In the genomic region with DNA sequence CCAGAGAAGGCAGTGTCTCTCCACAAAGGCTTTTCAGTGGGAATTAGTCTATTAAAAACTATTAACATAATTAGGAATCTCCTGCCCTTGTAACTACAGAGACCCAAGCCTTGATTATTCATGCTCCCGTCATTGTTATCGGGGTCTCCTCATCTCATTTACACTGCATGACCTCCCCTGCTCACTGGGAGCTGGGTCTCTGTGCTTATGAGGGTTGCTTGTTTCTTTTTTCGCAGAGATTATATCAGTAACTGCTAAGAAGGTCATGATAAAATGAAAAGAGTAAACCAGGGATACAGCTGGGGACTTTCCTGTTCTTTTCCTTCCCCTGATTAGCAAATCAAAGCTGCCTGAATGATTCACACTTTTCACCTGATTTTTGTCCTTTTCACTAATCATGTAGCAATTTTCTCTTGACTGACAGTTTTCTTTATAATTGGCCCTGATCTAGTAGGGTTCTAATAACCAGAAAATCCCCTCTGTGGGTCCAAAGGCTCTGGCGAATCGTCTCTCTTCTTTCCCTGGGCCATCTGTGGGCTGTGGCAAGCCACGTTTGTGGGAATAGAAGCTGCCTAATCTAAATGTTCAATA, we compare ENCODE assay signal across 26 cellular contexts.
"Had no signal": no experiment of that assay in that cellular context is flagged by ENCODE, and none has a peak within 500 bp of the region (broad histone marks: within the 10 kb centered on the region; RNA-seq: fewer than 3 reads in every experiment).

No MANE protein-coding gene starts in this region.

- H3K36me3 Mint-ChIP-seq: activated naive CD4-positive, alpha-beta T cell treated with anti-CD3 and anti-CD28 coated beads, Interleukin-2, amount 50 U/mL, for 24 hours had no signal

- ATAC-seq: activated CD4-positive, alpha-beta T cell treated with anti-CD3 and anti-CD28 coated beads for 36 hours; activated CD8-positive, alpha-beta T cell treated with anti-CD3 and anti-CD28 coated beads, Interleukin-2, amount 10 ng/mL, durations not matched to agents 7 days and 5 days; Right ventricle myocardium inferior had no signal

- H3K27ac ChIP-seq: SJCRH30, VCaP had no signal

- H3K36me3 ChIP-seq: SJCRH30 had no signal

- H3K4me2 ChIP-seq: SK-N-SH had no signal

- FAIRE-seq: bronchial epithelial cell had no signal

- H3K4me3 ChIP-seq: SJCRH30 had no signal

- H3K27me3 ChIP-seq: SJCRH30 had no signal

- H3K27ac Mint-ChIP-seq: activated CD4-positive, alpha-beta T cell treated with anti-CD3 and anti-CD28 coated beads for 36 hours; activated CD8-positive, alpha-beta T cell treated with anti-CD3 and anti-CD28 coated beads, Interleukin-2, amount 10 ng/mL, durations not matched to agents 7 days and 5 days; activated naive CD4-positive, alpha-beta T cell treated with anti-CD3 and anti-CD28 coated beads, Interleukin-2, amount 50 U/mL, for 24 hours had no signal

- H3K4me3 Mint-ChIP-seq: activated CD4-positive, alpha-beta T cell treated with anti-CD3 and anti-CD28 coated beads for 36 hours; activated CD8-positive, alpha-beta T cell treated with anti-CD3 and anti-CD28 coated beads, Interleukin-2, amount 10 ng/mL, durations not matched to agents 7 days and 5 days had no signal

- H3K4me1 ChIP-seq: SJCRH30 had no signal

- H3K9me3 ChIP-seq: SJCRH30, SK-N-SH had no signal

- H3K9ac ChIP-seq: SK-N-SH had no signal

- DNase-seq: activated CD4-positive, alpha-beta T cell treated with anti-CD3 and anti-CD28 coated beads for 36 hours; activated CD4-positive, alpha-beta T cell treated with anti-CD3 and anti-CD28 coated beads, Interleukin-2, amount 50 U/mL, for 4 hours; activated CD8-positive, alpha-beta memory T cell treated with anti-CD3 and anti-CD28 coated beads, Interleukin-2, amount 50 U/mL, for 48 hours; activated CD8-positive, alpha-beta T cell treated with anti-CD3 and anti-CD28 coated beads, Interleukin-2, amount 10 ng/mL, durations not matched to agents 7 days and 5 days; activated effector memory CD4-positive, alpha-beta T cell treated with Interleukin-2 at 50 U/mL for 16 hours; activated naive CD4-positive, alpha-beta T cell; activated T-cell treated with anti-CD3 and anti-CD28 coated beads, Interleukin-2, amount 50 U/mL, for 1 hour; aorta; central memory CD4-positive, alpha-beta T cell; NCI-H1092; NCI-H1417 treated with DMSO at 0.1 percent for 48 hours; NCI-H1694; NCI-H2029; NCI-H2107; NCI-H2171 treated with DMSO at 0.1 percent for 48 hours; NCI-H226; NCI-H526; NCI-H82; RPMI8226; SJCRH30; SK-N-SH; T-helper 1 cell had no signal
